Comparison of ENCODE assay signal across 17 cellular contexts in the genomic region with DNA sequence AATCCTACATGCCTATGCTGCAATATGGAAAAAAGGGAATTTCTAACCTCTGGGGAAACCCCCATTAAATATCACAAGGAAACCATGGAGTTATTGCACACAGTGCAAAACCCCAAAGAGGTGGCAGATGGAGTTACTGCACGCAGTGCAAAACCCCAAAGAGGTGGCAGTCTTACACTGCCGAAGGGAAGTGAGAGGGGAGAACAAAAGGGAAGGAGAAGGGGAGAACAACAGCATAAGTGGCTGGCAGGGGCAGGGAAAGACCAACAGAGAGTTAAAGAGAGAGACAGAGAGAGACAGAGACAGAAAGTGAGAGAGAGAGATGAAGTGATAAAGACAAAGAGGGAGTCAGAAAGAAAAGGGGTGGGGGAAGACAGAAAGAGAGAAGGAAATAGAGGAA.
"Had no signal": no experiment of that assay in that cellular context is flagged by ENCODE, and none has a peak within 500 bp of the region (broad histone marks: within the 10 kb centered on the region; RNA-seq: fewer than 3 reads in every experiment).

No MANE protein-coding gene starts in this region.

- H3K4me1 Mint-ChIP-seq: central memory CD8-positive, alpha-beta T cell; immature natural killer cell had no signal

- H3K36me3 ChIP-seq: brain microvascular endothelial cell had no signal

- H3K27me3 ChIP-seq: brain microvascular endothelial cell had no signal

- ATAC-seq: activated CD4-positive, CD25-positive, alpha-beta regulatory T cell treated with anti-CD3 and anti-CD28 coated beads, Interleukin-2, amount 50 U/mL, for 24 hours; natural killer cell treated with Interleukin-12 subunit alpha and Interleukin-12 subunit beta and Interleukin-15 and Interleukin-18, amount 100 ng/mL, for 72 hours had no signal

- H3K4me3 ChIP-seq: coronary artery had no signal

- H3K27ac Mint-ChIP-seq: activated naive CD8-positive, alpha-beta T cell treated with anti-CD3 and anti-CD28 coated beads, Interleukin-2, amount 10 ng/mL, durations not matched to agents 7 days and 5 days; activated T-helper 1 cell treated with anti-CD3 and anti-CD28 coated beads, Interleukin-12 subunit alpha, Interleukin-12 subunit beta, Interleukin-2, Interleukin-4 antibody, amounts not matched to agents 30 ng/mL and 10 ng/mL and 1 ng/mL, durations not matched to agents 14 hours and 24 hours and 36 hours; immature natural killer cell; natural killer cell treated with Interleukin-12 subunit alpha and Interleukin-12 subunit beta and Interleukin-15 and Interleukin-18, amount 100 ng/mL, for 72 hours; stimulated activated naive CD8-positive, alpha-beta T cell treated with anti-CD3 and anti-CD28 coated beads, Interleukin-15, Interleukin-2, amounts not matched to agents 100 ng/mL and 50 ng/mL, for 24 hours; type B pancreatic cell had no signal

- H3K9me3 Mint-ChIP-seq: activated naive CD8-positive, alpha-beta T cell treated with anti-CD3 and anti-CD28 coated beads, Interleukin-2, amount 10 ng/mL, durations not matched to agents 7 days and 5 days; activated T-helper 1 cell treated with anti-CD3 and anti-CD28 coated beads, Interleukin-12 subunit alpha, Interleukin-12 subunit beta, Interleukin-2, Interleukin-4 antibody, amounts not matched to agents 30 ng/mL and 10 ng/mL and 1 ng/mL, durations not matched to agents 14 hours and 24 hours and 36 hours; central memory CD8-positive, alpha-beta T cell; immature natural killer cell; natural killer cell treated with Interleukin-12 subunit alpha and Interleukin-12 subunit beta and Interleukin-15 and Interleukin-18, amount 100 ng/mL, for 72 hours; stimulated activated naive CD8-positive, alpha-beta T cell treated with anti-CD3 and anti-CD28 coated beads, Interleukin-15, Interleukin-2, amounts not matched to agents 100 ng/mL and 50 ng/mL, for 24 hours had no signal

- DNase-seq: activated naive CD8-positive, alpha-beta T cell treated with anti-CD3 and anti-CD28 coated beads, Interleukin-2, amount 10 ng/mL, durations not matched to agents 7 days and 5 days; anterior cingulate cortex; brain microvascular endothelial cell; effector CD4-positive, alpha-beta T cell; foreskin fibroblast; glutamatergic neuron; immature natural killer cell; mesenchymal stem cell; retina; stimulated activated CD4-positive, alpha-beta T cell treated with anti-CD3 and anti-CD28 coated beads, Interleukin-4, amount 100 ng/mL, for 1 hour had no signal

- H3K27ac ChIP-seq: brain microvascular endothelial cell, coronary artery had no signal

- H3K36me3 Mint-ChIP-seq: activated naive CD8-positive, alpha-beta T cell treated with anti-CD3 and anti-CD28 coated beads, Interleukin-2, amount 10 ng/mL, durations not matched to agents 7 days and 5 days; immature natural killer cell; natural killer cell treated with Interleukin-12 subunit alpha and Interleukin-12 subunit beta and Interleukin-15 and Interleukin-18, amount 100 ng/mL, for 72 hours; type B pancreatic cell had no signal

- H3K4me3 Mint-ChIP-seq: activated naive CD8-positive, alpha-beta T cell treated with anti-CD3 and anti-CD28 coated beads, Interleukin-2, amount 10 ng/mL, durations not matched to agents 7 days and 5 days; activated T-helper 1 cell treated with anti-CD3 and anti-CD28 coated beads, Interleukin-12 subunit alpha, Interleukin-12 subunit beta, Interleukin-2, Interleukin-4 antibody, amounts not matched to agents 30 ng/mL and 10 ng/mL and 1 ng/mL, durations not matched to agents 14 hours and 24 hours and 36 hours; central memory CD8-positive, alpha-beta T cell; immature natural killer cell; natural killer cell treated with Interleukin-12 subunit alpha and Interleukin-12 subunit beta and Interleukin-15 and Interleukin-18, amount 100 ng/mL, for 72 hours; stimulated activated naive CD8-positive, alpha-beta T cell treated with anti-CD3 and anti-CD28 coated beads, Interleukin-15, Interleukin-2, amounts not matched to agents 100 ng/mL and 50 ng/mL, for 24 hours; type B pancreatic cell had no signal
